Comparison of ENCODE assay signal across 19 cellular contexts in genomic region chr20:58621906-58622548, GRCh38. TPM values are rescaled to one million over a fixed set of nuclear protein-coding genes. Genes with fewer than 3 reads are reported as not detected.
DNase-seq lines count a peak whose midpoint lies in the region; ATAC-seq, FAIRE-seq and TF ChIP-seq lines count a peak whose summit lies in the region.
"Had no signal": no experiment of that assay in that cellular context is flagged by ENCODE, and none has a peak within 500 bp of the region (broad histone marks: within the 10 kb centered on the region; RNA-seq: fewer than 3 reads in every experiment).

No MANE protein-coding gene starts in this region.

- H3K27me3 Mint-ChIP-seq in stimulated activated memory B cell treated with anti-CD40 and anti-IgM and Interleukin-4, amounts not matched to agents 10 μg/mL and 1 μg/mL and 100 μg/mL, for 72 hours: peaks cover 52% of the 10 kb centered on the region

- no peak for FAIRE-seq in A549 (lab: Jason Lieb, UNC)

- no peak for TF ChIP-seq RAD21 in A549 (conservative IDR thresholded peaks at IDR 0.05 in 1 of 2, IDR thresholded peaks at IDR 0.05 in 1 of 2)

- no peak overlapping the region for H3K4me3 Mint-ChIP-seq in stimulated activated memory B cell treated with anti-CD40 and anti-IgM and Interleukin-4, amounts not matched to agents 10 μg/mL and 1 μg/mL and 100 μg/mL, for 72 hours
- H3K4me3 Mint-ChIP-seq in stimulated activated effector memory CD8-positive, alpha-beta T cell treated with anti-CD3 and anti-CD28 coated beads, Interleukin-12 subunit alpha, Interleukin-12 subunit beta, amount 100 ng/mL, for 72 hours: no peak overlapping the region
- H3K4me3 Mint-ChIP-seq: activated CD4-positive, alpha-beta memory T cell treated with anti-CD3 and anti-CD28 coated beads for 36 hours; activated T-helper 17 cell treated with anti-CD3 and anti-CD28 coated beads, Interleukin-2, amount 50 U/mL, for 72 hours had no signal

- TF ChIP-seq CTCF in A549 (IDR thresholded peaks at IDR 0.05) (no peak; the same call in 2 of the 3 replicates), GM12873 (IDR thresholded peaks at IDR 0.05; ENCODE audit: insufficient read depth, low read depth, low read length, missing control alignments) (peak; percentile 44), WERI-Rb-1 (IDR thresholded peaks at IDR 0.05; ENCODE audit: low read depth, low read length) (peak; percentile 11; the same call in 1 of the 2 replicates), foreskin fibroblast (IDR thresholded peaks at IDR 0.05; ENCODE audit: low read depth, low read length) (peak; percentile 5), colonic mucosa (IDR thresholded peaks at IDR 0.05) (no peak)

- POLR2A ChIA-PET in A549 (lab: Yijun Ruan, JAX): no interaction called here

- peaks cover 4% of the 10 kb centered on the region; the same call in 1 of the 3 replicates for H3K9me3 ChIP-seq in A549
- peaks cover 14% of the 10 kb centered on the region for H3K9me3 ChIP-seq in WERI-Rb-1 (ENCODE audit: severe bottlenecking)
- no peaks in the 10 kb centered on the region for H3K9me3 ChIP-seq in colonic mucosa
- H3K9me3 ChIP-seq: gastroesophageal sphincter, tibial artery had no signal

- H3K9ac ChIP-seq in colonic mucosa (ENCODE audit: low read depth in 2 of 2, low read length in 2 of 2): no peak overlapping the region
- H3K9ac ChIP-seq: BLaER1 treated with 17β-estradiol and CSF1 and Interleukin-3, amounts not matched to agents 10 nM and 100 nM had no signal

- peaks cover 5% of the 10 kb centered on the region for H3K4me1 Mint-ChIP-seq in stimulated activated memory B cell treated with anti-CD40 and anti-IgM and Interleukin-4, amounts not matched to agents 10 μg/mL and 1 μg/mL and 100 μg/mL, for 72 hours
- H3K4me1 Mint-ChIP-seq in stimulated activated effector memory CD8-positive, alpha-beta T cell treated with anti-CD3 and anti-CD28 coated beads, Interleukin-12 subunit alpha, Interleukin-12 subunit beta, amount 100 ng/mL, for 72 hours: peaks cover 7% of the 10 kb centered on the region

- peak overlapping the region; percentile 95 to 97; a peak in 4 of 6 replicates for H3K27ac ChIP-seq in A549
- H3K27ac ChIP-seq in WERI-Rb-1: no peak overlapping the region
- no peak overlapping the region for H3K27ac ChIP-seq in colonic mucosa
- H3K27ac ChIP-seq: BLaER1 treated with 17β-estradiol and CSF1 and Interleukin-3, amounts not matched to agents 10 nM and 100 nM; gastroesophageal sphincter; tibial artery had no signal

- 93% methylated on average over 9 of the region's 9 CpGs for WGBS in A549 (ENCODE audit: missing lambda C conversion rate)

- TF ChIP-seq EP300 in A549 (IDR thresholded peaks at IDR 0.05): no peak

- H3K27me3 ChIP-seq in WERI-Rb-1 (ENCODE audit: insufficient read depth, low read depth, severe bottlenecking) (no peaks in the 10 kb centered on the region), colonic mucosa (no peaks in the 10 kb centered on the region)
- H3K27me3 ChIP-seq: BLaER1 treated with 17β-estradiol and CSF1 and Interleukin-3, amounts not matched to agents 10 nM and 100 nM; gastroesophageal sphincter; tibial artery had no signal

- no peak overlapping the region for H3K4me2 ChIP-seq in A549
- H3K4me2 ChIP-seq: BLaER1 treated with 17β-estradiol and CSF1 and Interleukin-3, amounts not matched to agents 10 nM and 100 nM had no signal

- CTCF ChIA-PET in A549 (lab: Yijun Ruan, JAX): interaction anchor here (0.7 to 2.2 kb wide), 9 partner anchors 8 to 402 kb away, joined by 3 to 7 read pairs (median 3); partner anchors contain the start of gene STX16

- no peak overlapping the region for H3K27ac Mint-ChIP-seq in stimulated activated memory B cell treated with anti-CD40 and anti-IgM and Interleukin-4, amounts not matched to agents 10 μg/mL and 1 μg/mL and 100 μg/mL, for 72 hours
- H3K27ac Mint-ChIP-seq in stimulated activated effector memory CD8-positive, alpha-beta T cell treated with anti-CD3 and anti-CD28 coated beads, Interleukin-12 subunit alpha, Interleukin-12 subunit beta, amount 100 ng/mL, for 72 hours: no peak overlapping the region
- H3K27ac Mint-ChIP-seq: activated CD4-positive, alpha-beta memory T cell treated with anti-CD3 and anti-CD28 coated beads for 36 hours; activated T-helper 17 cell treated with anti-CD3 and anti-CD28 coated beads, Interleukin-2, amount 50 U/mL, for 72 hours had no signal

- TF ChIP-seq POLR2A in A549 (IDR thresholded peaks at IDR 0.05; ENCODE audit: low read length): no peak

- no peak overlapping the region for H3K4me3 ChIP-seq in A549
- H3K4me3 ChIP-seq in WERI-Rb-1 (ENCODE audit: low read depth, low read length): no peak overlapping the region
- no peak overlapping the region for H3K4me3 ChIP-seq in foreskin fibroblast (ENCODE audit: low read depth in 1 of 2, low read length in 2 of 2)
- no peak overlapping the region for H3K4me3 ChIP-seq in colonic mucosa
- H3K4me3 ChIP-seq: BLaER1 treated with 17β-estradiol and CSF1 and Interleukin-3, amounts not matched to agents 10 nM and 100 nM; gastroesophageal sphincter; tibial artery had no signal

- H3K36me3 Mint-ChIP-seq in stimulated activated memory B cell treated with anti-CD40 and anti-IgM and Interleukin-4, amounts not matched to agents 10 μg/mL and 1 μg/mL and 100 μg/mL, for 72 hours: no peaks in the 10 kb centered on the region
- no peaks in the 10 kb centered on the region for H3K36me3 Mint-ChIP-seq in stimulated activated effector memory CD8-positive, alpha-beta T cell treated with anti-CD3 and anti-CD28 coated beads, Interleukin-12 subunit alpha, Interleukin-12 subunit beta, amount 100 ng/mL, for 72 hours
- H3K36me3 Mint-ChIP-seq: activated CD4-positive, alpha-beta memory T cell treated with anti-CD3 and anti-CD28 coated beads for 36 hours had no signal

- no peak for ATAC-seq in A549
- ATAC-seq in stimulated activated memory B cell treated with anti-CD40 and anti-IgM and Interleukin-4, amounts not matched to agents 10 μg/mL and 1 μg/mL and 100 μg/mL, for 72 hours: no peak
- no peak for ATAC-seq in stimulated activated effector memory CD8-positive, alpha-beta T cell treated with anti-CD3 and anti-CD28 coated beads, Interleukin-12 subunit alpha, Interleukin-12 subunit beta, amount 100 ng/mL, for 72 hours
- ATAC-seq: activated T-helper 17 cell treated with anti-CD3 and anti-CD28 coated beads, Interleukin-2, amount 50 U/mL, for 72 hours; gastroesophageal sphincter had no signal

- H3K9me3 Mint-ChIP-seq in stimulated activated memory B cell treated with anti-CD40 and anti-IgM and Interleukin-4, amounts not matched to agents 10 μg/mL and 1 μg/mL and 100 μg/mL, for 72 hours: peaks cover 4% of the 10 kb centered on the region
- peaks cover 3% of the 10 kb centered on the region for H3K9me3 Mint-ChIP-seq in stimulated activated effector memory CD8-positive, alpha-beta T cell treated with anti-CD3 and anti-CD28 coated beads, Interleukin-12 subunit alpha, Interleukin-12 subunit beta, amount 100 ng/mL, for 72 hours
- H3K9me3 Mint-ChIP-seq: activated CD4-positive, alpha-beta memory T cell treated with anti-CD3 and anti-CD28 coated beads for 36 hours; activated T-helper 17 cell treated with anti-CD3 and anti-CD28 coated beads, Interleukin-2, amount 50 U/mL, for 72 hours had no signal

- intact Hi-C loops in colonic mucosa (cut with DNase I): no loop called here

- H3K4me1 ChIP-seq in A549 (peaks cover 19% of the 10 kb centered on the region), colonic mucosa (no peaks in the 10 kb centered on the region)

- no peaks in the 10 kb centered on the region for H3K36me3 ChIP-seq in WERI-Rb-1
- H3K36me3 ChIP-seq in colonic mucosa: no peaks in the 10 kb centered on the region
- H3K36me3 ChIP-seq: BLaER1 treated with 17β-estradiol and CSF1 and Interleukin-3, amounts not matched to agents 10 nM and 100 nM; gastroesophageal sphincter; tibial artery had no signal

- DNase-seq in A549 (ENCODE audit: low read depth in 1 of 2, low spot score in 1 of 2) (peak in 1 of 2 experiments; percentile 30), WERI-Rb-1 (no peak), foreskin fibroblast (no peak), colonic mucosa (no peak), T-helper 1 cell (no peak)
- DNase-seq in stimulated activated effector memory CD8-positive, alpha-beta T cell treated with anti-CD3 and anti-CD28 coated beads, Interleukin-12 subunit alpha, Interleukin-12 subunit beta, amount 100 ng/mL, for 72 hours (ENCODE audit: low spot score in 2 of 2): no peak
- DNase-seq: activated CD4-positive, alpha-beta memory T cell treated with anti-CD3 and anti-CD28 coated beads for 36 hours; aorta; effector CD4-positive, alpha-beta T cell; EL; GOT3; kidney glomerular epithelial cell; NCI-H2171; tibial artery had no signal

TF ChIP-seq in A549, 52 proteins besides CTCF, POLR2A, EP300 and RAD21 (continues in another document):
- TF ChIP-seq RNF2 (IDR thresholded peaks at IDR 0.05; ENCODE audit: borderline replicate concordance, low read depth): no peak
- TF ChIP-seq TFCP2L1 (CRISPR knock-in tag; IDR thresholded peaks at IDR 0.05): no peak
- no peak for TF ChIP-seq FOSL2 (IDR thresholded peaks at IDR 0.05)
- no peak for TF ChIP-seq FOSL2 (CRISPR knock-in tag; IDR thresholded peaks at IDR 0.05)
- TF ChIP-seq HDAC2 (IDR thresholded peaks at IDR 0.05): no peak
- TF ChIP-seq CEBPB (IDR thresholded peaks at IDR 0.05): no peak
- TF ChIP-seq KDM1A (IDR thresholded peaks at IDR 0.05; ENCODE audit: low read depth): no peak
- no peak for TF ChIP-seq ESRRA (IDR thresholded peaks at IDR 0.05; ENCODE audit: borderline replicate concordance, low read length)
- TF ChIP-seq USF2 (IDR thresholded peaks at IDR 0.05): no peak
- TF ChIP-seq MAFK (IDR thresholded peaks at IDR 0.05; ENCODE audit: partially characterized antibody): no peak
- no peak for TF ChIP-seq MYC (IDR thresholded peaks at IDR 0.05; ENCODE audit: borderline replicate concordance, low read length)
- TF ChIP-seq JUNB (IDR thresholded peaks at IDR 0.05): no peak
- TF ChIP-seq PHF8 (IDR thresholded peaks at IDR 0.05; ENCODE audit: borderline replicate concordance, low read depth): no peak
- no peak for TF ChIP-seq FOSB (CRISPR knock-in tag; IDR thresholded peaks at IDR 0.05)
- TF ChIP-seq CHD2 (IDR thresholded peaks at IDR 0.05; ENCODE audit: low read length, partially characterized antibody): no peak

RNA-seq across cellular contexts. Expression of gene STX16, which starts 29.1 kb away (rescaled TPM):
- polyA plus RNA-seq in A549 (2011; rRNA removed) (63.0 and 71.6 TPM in 2 replicates), A549 (2017; fragmentation: RNase III; extraction: RNeasy Plus Mini Kit Qiagen cat#74134 plus additional on column Dnase treatment) (65.1 to 79.0 TPM (median 68.5 TPM) in 3 replicates)
- 33.2 and 35.8 TPM in 2 replicates for polyA plus RNA-seq in A549 (2012; cell fraction: cytosol; rRNA removed)
- 41.9 and 63.5 TPM in 2 replicates for polyA plus RNA-seq in A549 (2012; cell fraction: nucleus; rRNA removed)
- polyA minus RNA-seq in A549 (2011; rRNA and poly(A)+ RNA removed): 15.5 and 20.0 TPM in 2 replicates
- total RNA-seq in colonic mucosa: 10 to 100 TPM; 36.3 to 38.3 TPM

Comparison
In these comparisons a context has a peak if more than half of its experiments do, and no peak if none do; other contexts are left out.
1. H3K27ac ChIP-seq: peak in A549 (2 of 2); none in WERI-Rb-1 (single experiment) and colonic mucosa (single experiment).
2. CTCF ChIP-seq: peak in GM12873 (single experiment), WERI-Rb-1 (single experiment) and foreskin fibroblast (single experiment); none in A549 (single experiment) and colonic mucosa (single experiment).